11 cellular contexts compared by ENCODE assay signal in genomic region chr1:1274931-1275431, GRCh38. TPM values are rescaled to one million over a fixed set of nuclear protein-coding genes. Genes with fewer than 3 reads are reported as not detected.
DNase-seq lines count a peak whose midpoint lies in the region; ATAC-seq, FAIRE-seq and TF ChIP-seq lines count a peak whose summit lies in the region.
"Had no signal": no experiment of that assay in that cellular context is flagged by ENCODE, and none has a peak within 500 bp of the region (broad histone marks: within the 10 kb centered on the region; RNA-seq: fewer than 3 reads in every experiment).

No MANE protein-coding gene starts in this region.

- H3K9me3 Mint-ChIP-seq in stimulated activated naive CD8-positive, alpha-beta T cell treated with anti-CD3 and anti-CD28 coated beads, Interleukin-15, Interleukin-2, amounts not matched to agents 100 ng/mL and 50 ng/mL, for 24 hours: no peaks in the 10 kb centered on the region
- no peaks in the 10 kb centered on the region for H3K9me3 Mint-ChIP-seq in activated T-helper 2 cell treated with anti-CD3 and anti-CD28 coated beads, Interferon-gamma antibody, Interleukin-2, Interleukin-4, amounts not matched to agents 10 μg/mL and 5 μg/mL and 100 μg/mL, durations not matched to agents 14 hours and 24 hours and 36 hours

- no peaks in the 10 kb centered on the region for H3K27me3 Mint-ChIP-seq in stimulated activated naive CD8-positive, alpha-beta T cell treated with anti-CD3 and anti-CD28 coated beads, Interleukin-15, Interleukin-2, amounts not matched to agents 100 ng/mL and 50 ng/mL, for 24 hours
- H3K27me3 Mint-ChIP-seq in activated T-helper 2 cell treated with anti-CD3 and anti-CD28 coated beads, Interferon-gamma antibody, Interleukin-2, Interleukin-4, amounts not matched to agents 10 μg/mL and 5 μg/mL and 100 μg/mL, durations not matched to agents 14 hours and 24 hours and 36 hours (ENCODE audit: low read depth): no peaks in the 10 kb centered on the region

- no peak overlapping the region for H2AFZ ChIP-seq in mesenchymal stem cell (ENCODE audit: low read depth, low read length)

- intact Hi-C loops in activated T-helper 2 cell treated with anti-CD3 and anti-CD28 coated beads, Interferon-gamma antibody, Interleukin-2, Interleukin-4, amounts not matched to agents 10 μg/mL and 5 μg/mL and 100 μg/mL, durations not matched to agents 14 hours and 24 hours and 36 hours (cut with micrococcal nuclease): loop anchor here (5.0 to 10.0 kb wide), 2 partner anchors 43 to 160 kb away; partner anchors contain the start of genes B3GALT6, C1orf159 and SDF4

- H3K18ac ChIP-seq in mesenchymal stem cell (ENCODE audit: low read depth in 1 of 2, low read length in 2 of 2): peak overlapping the region in 1 of 2 experiments; percentile 96

- peaks cover 48% of the 10 kb centered on the region for H3K4me1 ChIP-seq in mesenchymal stem cell (ENCODE audit: control insufficient read depth, insufficient read depth, low read depth, low read length)

- H3K79me1 ChIP-seq in mesenchymal stem cell (replicated peaks; ENCODE audit: low read length, poor library complexity, severe bottlenecking): peaks cover 12% of the 10 kb centered on the region

- H2BK5ac ChIP-seq in mesenchymal stem cell (ENCODE audit: low read depth, low read length, poor library complexity, severe bottlenecking): no peak overlapping the region

- peak overlapping the region in 1 of 2 experiments; percentile 20 for H3K4ac ChIP-seq in mesenchymal stem cell (ENCODE audit: low read depth in 1 of 2, low read length in 2 of 2)

- H3K4me3 Mint-ChIP-seq in stimulated activated naive CD8-positive, alpha-beta T cell treated with anti-CD3 and anti-CD28 coated beads, Interleukin-15, Interleukin-2, amounts not matched to agents 100 ng/mL and 50 ng/mL, for 24 hours: peak overlapping the region; percentile 79
- H3K4me3 Mint-ChIP-seq in activated T-helper 2 cell treated with anti-CD3 and anti-CD28 coated beads, Interferon-gamma antibody, Interleukin-2, Interleukin-4, amounts not matched to agents 10 μg/mL and 5 μg/mL and 100 μg/mL, durations not matched to agents 14 hours and 24 hours and 36 hours (ENCODE audit: low read depth): peak overlapping the region; percentile 74

- ATAC-seq in stimulated activated naive CD8-positive, alpha-beta T cell treated with anti-CD3 and anti-CD28 coated beads, Interleukin-15, Interleukin-2, amounts not matched to agents 100 U/mL and 50 U/mL, for 24 hours: no peak
- ATAC-seq in GM21390 (IDR thresholded peaks at IDR 0.05; ENCODE audit: unreplicated experiment): no peak

- no peak overlapping the region for H3K27ac Mint-ChIP-seq in stimulated activated naive CD8-positive, alpha-beta T cell treated with anti-CD3 and anti-CD28 coated beads, Interleukin-15, Interleukin-2, amounts not matched to agents 100 ng/mL and 50 ng/mL, for 24 hours
- H3K27ac Mint-ChIP-seq in activated T-helper 2 cell treated with anti-CD3 and anti-CD28 coated beads, Interferon-gamma antibody, Interleukin-2, Interleukin-4, amounts not matched to agents 10 μg/mL and 5 μg/mL and 100 μg/mL, durations not matched to agents 14 hours and 24 hours and 36 hours: no peak overlapping the region

- H2BK12ac ChIP-seq in mesenchymal stem cell (ENCODE audit: low read length in 2 of 2): peak overlapping the region in 1 of 2 experiments; percentile 27

- no peak for TF ChIP-seq CTCF in brain microvascular endothelial cell (IDR thresholded peaks at IDR 0.05; ENCODE audit: low read depth, low read length, missing control alignments)
- TF ChIP-seq CTCF in D721Med (IDR thresholded peaks at IDR 0.05; ENCODE audit: insufficient read depth, missing control alignments): no peak

- H2BK120ac ChIP-seq in mesenchymal stem cell (ENCODE audit: low read depth, low read length): no peak overlapping the region

- DNase-seq in stimulated activated naive CD8-positive, alpha-beta T cell treated with anti-CD3 and anti-CD28 coated beads, Interleukin-15, Interleukin-2, amounts not matched to agents 100 U/mL and 50 U/mL, for 24 hours: no peak
- DNase-seq in activated T-helper 2 cell treated with anti-CD3 and anti-CD28 coated beads, Interferon-gamma antibody, Interleukin-2, Interleukin-4, amounts not matched to agents 10 μg/mL and 5 μg/mL and 100 μg/mL, durations not matched to agents 14 hours and 24 hours and 36 hours (ENCODE audit: low spot score): no peak
- DNase-seq in mesenchymal stem cell: no peak
- DNase-seq in brain microvascular endothelial cell: no peak
- no peak for DNase-seq in NCI-H1694 treated with DMSO at 0.1 percent for 48 hours (lab: John Stamatoyannopoulos, UW)
- no peak for DNase-seq in D721Med (ENCODE audit: insufficient read length, low spot score)
- DNase-seq: activated CD4-positive, alpha-beta T cell treated with anti-CD3 and anti-CD28 coated beads, Interleukin-2, amount 50 U/mL, for 4 hours; dermis blood vessel endothelial cell; stimulated activated naive CD4-positive, alpha-beta T cell had no signal

- peak overlapping the region; percentile 1 for H2AK5ac ChIP-seq in mesenchymal stem cell (ENCODE audit: low read length, severe bottlenecking)

- H3K4me3 ChIP-seq in mesenchymal stem cell (ENCODE audit: insufficient read depth in 1 of 2, low read depth in 1 of 2, low read length in 2 of 2) (peak overlapping the region in 1 of 2 experiments; percentile 87), brain microvascular endothelial cell (ENCODE audit: low read depth, low read length) (no peak overlapping the region)

- peaks cover 35% of the 10 kb centered on the region for H3K4me1 Mint-ChIP-seq in stimulated activated naive CD8-positive, alpha-beta T cell treated with anti-CD3 and anti-CD28 coated beads, Interleukin-15, Interleukin-2, amounts not matched to agents 100 ng/mL and 50 ng/mL, for 24 hours (ENCODE audit: low read depth)
- H3K4me1 Mint-ChIP-seq in activated T-helper 2 cell treated with anti-CD3 and anti-CD28 coated beads, Interferon-gamma antibody, Interleukin-2, Interleukin-4, amounts not matched to agents 10 μg/mL and 5 μg/mL and 100 μg/mL, durations not matched to agents 14 hours and 24 hours and 36 hours (ENCODE audit: low read depth): peaks cover 27% of the 10 kb centered on the region

- no peak for FAIRE-seq in D721Med (lab: Jason Lieb, UNC)

- H3K36me3 ChIP-seq in mesenchymal stem cell (ENCODE audit: control insufficient read depth in 1 of 2, insufficient read depth in 2 of 2, low read depth in 1 of 2, low read length in 2 of 2) (peaks cover 3 to 18% of the 10 kb centered on the region in 2 experiments), brain microvascular endothelial cell (replicated peaks) (peaks cover 9% of the 10 kb centered on the region)

- 96% methylated on average over 14 of the region's 15 CpGs for WGBS in mesenchymal stem cell

- no peak overlapping the region for H3K4me2 ChIP-seq in mesenchymal stem cell (ENCODE audit: low read length, poor library complexity, severe bottlenecking)

- H3K27ac ChIP-seq in mesenchymal stem cell (ENCODE audit: low read length, poor library complexity, severe bottlenecking): no peak overlapping the region
- H3K27ac ChIP-seq in brain microvascular endothelial cell: no peak overlapping the region

- peak overlapping the region; percentile 45 for H4K8ac ChIP-seq in mesenchymal stem cell (ENCODE audit: low read length)

- H3K23ac ChIP-seq in mesenchymal stem cell (ENCODE audit: low read length in 2 of 2): no peak overlapping the region

- no peak overlapping the region for H2BK15ac ChIP-seq in mesenchymal stem cell (ENCODE audit: low read depth, poor library complexity, severe bottlenecking)

- H3K27me3 ChIP-seq in mesenchymal stem cell (ENCODE audit: control insufficient read depth in 1 of 2, insufficient read depth in 1 of 2, low read length in 2 of 2): no peaks in the 10 kb centered on the region
- no peaks in the 10 kb centered on the region for H3K27me3 ChIP-seq in brain microvascular endothelial cell (replicated peaks)

- peaks cover 19% of the 10 kb centered on the region for H3K36me3 Mint-ChIP-seq in stimulated activated naive CD8-positive, alpha-beta T cell treated with anti-CD3 and anti-CD28 coated beads, Interleukin-15, Interleukin-2, amounts not matched to agents 100 ng/mL and 50 ng/mL, for 24 hours (ENCODE audit: low read depth)
- H3K36me3 Mint-ChIP-seq in activated T-helper 2 cell treated with anti-CD3 and anti-CD28 coated beads, Interferon-gamma antibody, Interleukin-2, Interleukin-4, amounts not matched to agents 10 μg/mL and 5 μg/mL and 100 μg/mL, durations not matched to agents 14 hours and 24 hours and 36 hours (ENCODE audit: low read depth): peaks cover 25% of the 10 kb centered on the region

- in situ Hi-C loops in brain microvascular endothelial cell (cut with HindIII; ENCODE audit: low pct_ligation_motif_present, low sequenced_read_pairs): no loop called here

- H3K9me3 ChIP-seq in mesenchymal stem cell (ENCODE audit: control insufficient read depth, low read length): no peaks in the 10 kb centered on the region

- H3K14ac ChIP-seq in mesenchymal stem cell (ENCODE audit: low read length in 2 of 2): no peak overlapping the region

- H3K9ac ChIP-seq in mesenchymal stem cell (ENCODE audit: low read length): peak overlapping the region; percentile 73

- peak overlapping the region; percentile 34 for H4K91ac ChIP-seq in mesenchymal stem cell (ENCODE audit: low read length)

RNA-seq across cellular contexts. Expression of gene UBE2J2, which starts 1.3 kb away (rescaled TPM):
- 79.3 and 81.0 TPM in 2 replicates for total RNA-seq in activated T-helper 2 cell treated with anti-CD3 and anti-CD28 coated beads, Interferon-gamma antibody, Interleukin-2, Interleukin-4, amounts not matched to agents 10 μg/mL and 5 μg/mL and 100 μg/mL, durations not matched to agents 14 hours and 24 hours and 36 hours
- polyA plus RNA-seq in mesenchymal stem cell (2013, experiment 1 of 2): 41.4 TPM
- 42.8 TPM for polyA plus RNA-seq in mesenchymal stem cell (2013, experiment 2 of 2)

RNA-seq across cellular contexts. Expression of gene SCNN1D, which starts 5.3 kb away (rescaled TPM):
- 3.5 and 4.1 TPM in 2 replicates for total RNA-seq in activated T-helper 2 cell treated with anti-CD3 and anti-CD28 coated beads, Interferon-gamma antibody, Interleukin-2, Interleukin-4, amounts not matched to agents 10 μg/mL and 5 μg/mL and 100 μg/mL, durations not matched to agents 14 hours and 24 hours and 36 hours
- polyA plus RNA-seq in mesenchymal stem cell (2013, experiment 1 of 2): 1.1 TPM
- 1.9 TPM for polyA plus RNA-seq in mesenchymal stem cell (2013, experiment 2 of 2)

RNA-seq across cellular contexts. Expression of gene C1QTNF12, which starts 28.5 kb away (rescaled TPM):
- 3.5 and 3.7 TPM in 2 replicates for total RNA-seq in activated T-helper 2 cell treated with anti-CD3 and anti-CD28 coated beads, Interferon-gamma antibody, Interleukin-2, Interleukin-4, amounts not matched to agents 10 μg/mL and 5 μg/mL and 100 μg/mL, durations not matched to agents 14 hours and 24 hours and 36 hours
- 1.2 TPM for polyA plus RNA-seq in mesenchymal stem cell (2013, experiment 1 of 2)
- 0.89 TPM for polyA plus RNA-seq in mesenchymal stem cell (2013, experiment 2 of 2)

RNA-seq across cellular contexts. Expression of gene ACAP3, which starts 32.7 kb away (rescaled TPM):
- total RNA-seq in activated T-helper 2 cell treated with anti-CD3 and anti-CD28 coated beads, Interferon-gamma antibody, Interleukin-2, Interleukin-4, amounts not matched to agents 10 μg/mL and 5 μg/mL and 100 μg/mL, durations not matched to agents 14 hours and 24 hours and 36 hours: 43.4 and 50.1 TPM in 2 replicates
- 28.9 TPM for polyA plus RNA-seq in mesenchymal stem cell (2013, experiment 1 of 2)
- polyA plus RNA-seq in mesenchymal stem cell (2013, experiment 2 of 2): 27.2 TPM

RNA-seq across cellular contexts. Expression of gene PUSL1, which starts 33.4 kb away (rescaled TPM):
- total RNA-seq in activated T-helper 2 cell treated with anti-CD3 and anti-CD28 coated beads, Interferon-gamma antibody, Interleukin-2, Interleukin-4, amounts not matched to agents 10 μg/mL and 5 μg/mL and 100 μg/mL, durations not matched to agents 14 hours and 24 hours and 36 hours: 31.6 and 31.8 TPM in 2 replicates
- 17.7 TPM for polyA plus RNA-seq in mesenchymal stem cell (2013, experiment 1 of 2)
- polyA plus RNA-seq in mesenchymal stem cell (2013, experiment 2 of 2): 18.3 TPM
